In genomic region chr12:40098406-40099145, GRCh38 we compare ENCODE assay signal across 20 cellular contexts.
"Had no signal": no experiment of that assay in that cellular context is flagged by ENCODE, and none has a peak within 500 bp of the region (broad histone marks: within the 10 kb centered on the region; RNA-seq: fewer than 3 reads in every experiment).

No MANE protein-coding gene starts in this region.

- H3K27me3 ChIP-seq: heart left ventricle, neutrophil, sigmoid colon, stomach had no signal

- DNase-seq: dermis blood vessel endothelial cell; effector CD8-positive, alpha-beta T cell; heart left ventricle; immature natural killer cell; left ventricle myocardium inferior; lower lobe of right lung; naive B cell; nephron progenitor cell; posterior cingulate gyrus; sigmoid colon; stimulated activated CD4-positive, alpha-beta T cell treated with anti-CD3 and anti-CD28 coated beads, Interleukin-12 subunit alpha, Interleukin-12 subunit beta, amount 100 ng/mL, for 4 hours; stimulated activated naive CD4-positive, alpha-beta T cell; stomach; substantia nigra had no signal

- H3K36me3 ChIP-seq: heart left ventricle, left ventricle myocardium inferior, lower lobe of right lung, neutrophil, sigmoid colon, stomach, thoracic aorta had no signal

- H3K27ac ChIP-seq: heart left ventricle, left ventricle myocardium inferior, lower lobe of right lung, neutrophil, sigmoid colon, skin epidermis, stomach, thoracic aorta had no signal

- H3K4me3 ChIP-seq: heart left ventricle, left ventricle myocardium inferior, lower lobe of right lung, sigmoid colon, skin epidermis, stomach, thoracic aorta had no signal

- H3K9me3 ChIP-seq: heart left ventricle, left ventricle myocardium inferior, lower lobe of right lung, neutrophil, sigmoid colon, stomach, thoracic aorta had no signal

- FAIRE-seq: frontal cortex, keratinocyte, urothelium cell line had no signal
